ENCODE assay signal across 1 cellular context in genomic region chr2:30820381-30821055, GRCh38.
TF ChIP-seq lines count a peak whose summit lies in the region.

No MANE protein-coding gene starts in this region.

TF ChIP-seq in HepG2, 621 proteins besides CTCF, POLR2A, EP300 and RAD21 (continued from another document):
- TF ChIP-seq NR2F1 (CRISPR knock-in tag; IDR thresholded peaks at IDR 0.05): no peak
- no peak for TF ChIP-seq ZNF652 (CRISPR knock-in tag; IDR thresholded peaks at IDR 0.05; ENCODE audit: borderline replicate concordance, low read depth)
- TF ChIP-seq TEAD2 (CRISPR knock-in tag; IDR thresholded peaks at IDR 0.05): no peak
- TF ChIP-seq NFAT5 (CRISPR knock-in tag; IDR thresholded peaks at IDR 0.05): no peak
- TF ChIP-seq MBNL3 (CRISPR knock-in tag; conservative IDR thresholded peaks at IDR 0.05): no peak
- no peak for TF ChIP-seq NONO (IDR thresholded peaks at IDR 0.05)
- no peak for TF ChIP-seq NONO (CRISPR knock-in tag; conservative IDR thresholded peaks at IDR 0.05)
- TF ChIP-seq HOXA7 (CRISPR knock-in tag; IDR thresholded peaks at IDR 0.05): no peak
- no peak for TF ChIP-seq ZMAT5 (CRISPR knock-in tag; IDR thresholded peaks at IDR 0.05; ENCODE audit: borderline replicate concordance, low read depth)
- no peak for TF ChIP-seq PCBP1 (IDR thresholded peaks at IDR 0.05; ENCODE audit: borderline replicate concordance, low read depth, low read length)
- no peak for TF ChIP-seq CC2D1A (CRISPR knock-in tag; IDR thresholded peaks at IDR 0.05)
TF ChIP-seq in HepG2: peak in this region for 0.
